In the genomic region with DNA sequence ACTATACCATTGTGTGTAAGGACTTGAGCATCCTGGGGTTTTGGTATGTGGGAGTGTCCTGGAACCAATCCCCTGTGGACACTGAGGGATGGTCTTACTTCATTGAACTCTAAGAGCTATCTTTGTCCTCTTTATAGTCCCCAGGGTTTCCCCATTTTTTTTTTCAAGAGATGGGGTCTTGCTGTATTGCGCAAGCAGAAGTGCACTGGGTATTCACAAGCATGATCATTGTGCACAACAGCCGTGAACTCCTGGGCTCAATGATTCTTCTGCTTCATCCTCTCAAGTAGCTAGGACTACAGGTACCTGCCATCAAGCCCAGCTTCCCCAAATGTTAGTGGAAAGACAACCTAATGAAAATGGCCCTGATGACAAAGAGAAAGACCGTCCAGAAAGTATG, we compare ENCODE assay signal across 20 cellular contexts. TPM values are rescaled to one million over a fixed set of nuclear protein-coding genes. Genes with fewer than 3 reads are reported as not detected.
A peak's percentile ranks its signal among the peaks of the same experiment; 100 is the strongest.
DNase-seq lines count a peak whose midpoint lies in the region; ATAC-seq, FAIRE-seq and TF ChIP-seq lines count a peak whose summit lies in the region.
"Had no signal": no experiment of that assay in that cellular context is flagged by ENCODE, and none has a peak within 500 bp of the region (broad histone marks: within the 10 kb centered on the region; RNA-seq: fewer than 3 reads in every experiment).

No MANE protein-coding gene starts in this region.

- peaks cover 0 to 28% of the 10 kb centered on the region in 2 experiments; a peak in 2 of 4 replicates for H3K79me1 ChIP-seq in IMR-90 (ENCODE audit: low read depth in 1 of 2, low read length in 2 of 2)

- H3K18ac ChIP-seq in IMR-90 (ENCODE audit: low read depth, low read length): no peak overlapping the region

- TF ChIP-seq RAD21 in IMR-90 (IDR thresholded peaks at IDR 0.05; ENCODE audit: low read length): no peak
- TF ChIP-seq RAD21 in K562 (CRISPR knock-in tag; conservative IDR thresholded peaks at IDR 0.05 in 1 of 2, IDR thresholded peaks at IDR 0.05 in 1 of 2): no peak

- CTCF ChIA-PET in IMR-90 (lab: Yijun Ruan, JAX) (no interaction called here), K562 (lab: Yijun Ruan, JAX; ENCODE audit: low intra/inter-chr PET ratio) (no interaction called here)

- no peak for TF ChIP-seq EP300 in K562 (IDR thresholded peaks at IDR 0.05; ENCODE audit: low read length)

- peak overlapping the region in 2 of 3 experiments; percentile 14 to 30 for H3K4me3 Mint-ChIP-seq in nephron
- H3K4me3 Mint-ChIP-seq: CD8-positive, alpha-beta T cell; H9 had no signal

- H3K4me3 ChIP-seq in BLaER1 treated with 17β-estradiol and CSF1 and Interleukin-3, amounts not matched to agents 10 nM and 100 nM: no peak overlapping the region
- H3K4me3 ChIP-seq in IMR-90 (ENCODE audit: insufficient read depth, low read depth, low read length) (no peak overlapping the region), K562 (no peak overlapping the region)
- H3K4me3 ChIP-seq: A549 had no signal

- H3K36me3 ChIP-seq in BLaER1 treated with 17β-estradiol and CSF1 and Interleukin-3, amounts not matched to agents 10 nM and 100 nM: peaks cover 0 to 6% (median 0%) of the 10 kb centered on the region in 11 experiments; a peak in 3 of 22 replicates
- H3K36me3 ChIP-seq in IMR-90 (ENCODE audit: control insufficient read depth, insufficient read depth, low read length): no peaks in the 10 kb centered on the region
- H3K36me3 ChIP-seq in K562 (ENCODE audit: control insufficient read depth, insufficient read depth, low read length): no peaks in the 10 kb centered on the region; the same call in 1 of the 3 replicates

- POLR2A ChIA-PET in IMR-90 (lab: Charles Lee; ENCODE audit: unreplicated experiment) (no interaction called here), K562 (lab: Yijun Ruan, JAX) (interaction anchor here (0.5 kb wide), 1 partner anchor 96 kb away, joined by 3 read pairs; no protein-coding TSS in a partner anchor)

- H4K20me1 ChIP-seq in BLaER1 treated with 17β-estradiol and CSF1 and Interleukin-3, amounts not matched to agents 10 nM and 100 nM: peaks cover 0 to 23% (median 12%) of the 10 kb centered on the region in 11 experiments; a peak in 13 of 22 replicates
- peaks cover 12% of the 10 kb centered on the region; the same call in 1 of the 2 replicates for H4K20me1 ChIP-seq in IMR-90 (ENCODE audit: insufficient read depth, low read length)
- H4K20me1 ChIP-seq in K562 (replicated peaks; ENCODE audit: control insufficient read depth, insufficient read depth, low read length): 0 out of 2 replicates have a peak, but pooled peaks cover 4% of the 10 kb centered on the region

- no peak for FAIRE-seq in K562 (lab: Jason Lieb, UNC)
- FAIRE-seq: A549, G401.6, GM12892, GM19239 had no signal

- TF ChIP-seq CTCF in IMR-90 (conservative IDR thresholded peaks at IDR 0.05; ENCODE audit: low read depth, low read length): no peak
- TF ChIP-seq CTCF in K562 (IDR thresholded peaks at IDR 0.05 in 2 of 3, conservative IDR thresholded peaks at IDR 0.05 in 1 of 3; ENCODE audit: insufficient read depth in 2 of 3, low read depth in 1 of 3, low read length in 3 of 3): no peak
- TF ChIP-seq CTCF in nephron (IDR thresholded peaks at IDR 0.05; ENCODE audit: unreplicated experiment in 3 of 3): no peak

- no peak overlapping the region for H4K5ac ChIP-seq in IMR-90 (ENCODE audit: low read depth, low read length)

- no peak overlapping the region for H2BK20ac ChIP-seq in IMR-90 (ENCODE audit: low read depth, low read length)

- no peaks in the 10 kb centered on the region for H3K27me3 ChIP-seq in BLaER1 treated with 17β-estradiol and CSF1 and Interleukin-3, amounts not matched to agents 10 nM and 100 nM
- H3K27me3 ChIP-seq in IMR-90 (ENCODE audit: control insufficient read depth, insufficient read depth, low read length) (no peaks in the 10 kb centered on the region), K562 (ENCODE audit: control insufficient read depth in 2 of 2, insufficient read depth in 2 of 2, low read length in 2 of 2) (no peaks in the 10 kb centered on the region)

- peak overlapping the region in 6 of 11 experiments; percentile 16 to 41 (median 32); a peak in 6 of 22 replicates for H3K4me2 ChIP-seq in BLaER1 treated with 17β-estradiol and CSF1 and Interleukin-3, amounts not matched to agents 10 nM and 100 nM
- H3K4me2 ChIP-seq in IMR-90 (ENCODE audit: low read depth, low read length): no peak overlapping the region
- H3K4me2 ChIP-seq in K562 (ENCODE audit: insufficient read depth, low read length): no peak overlapping the region
- H3K4me2 ChIP-seq: A549 had no signal

- no peak overlapping the region for H2BK5ac ChIP-seq in IMR-90 (ENCODE audit: low read depth, low read length, poor library complexity, severe bottlenecking)

- no peaks in the 10 kb centered on the region for H3K9me1 ChIP-seq in IMR-90 (ENCODE audit: insufficient read depth, low read length)
- no peaks in the 10 kb centered on the region for H3K9me1 ChIP-seq in K562 (ENCODE audit: control insufficient read depth, insufficient read depth, low read length)

- no peak overlapping the region for H4K91ac ChIP-seq in IMR-90 (ENCODE audit: insufficient read depth, low read depth, low read length)

- no peaks in the 10 kb centered on the region for H3K9me3 Mint-ChIP-seq in nephron
- H3K9me3 Mint-ChIP-seq: CD4-positive, CD25-positive, alpha-beta regulatory T cell; CD8-positive, alpha-beta T cell; H9 had no signal

- dilution Hi-C loops in IMR-90 (cut with HindIII; ENCODE audit: low sequenced_read_pairs, unreplicated experiment): no loop called here

- WGBS in IMR-90 (ENCODE audit: extremely low coverage in 2 of 2, insufficient read length in 1 of 2), 2 experiments: 100% methylated on average over 1 of the region's 3 CpGs; no CpG with 5 or more reads in 1 of the 2 experiments
- WGBS in K562 (ENCODE audit: insufficient coverage, low coverage, missing lambda C conversion rate): 81% methylated on average over 3 of the region's 3 CpGs

- H3K14ac ChIP-seq in IMR-90 (replicated peaks; ENCODE audit: low read depth, low read length): no peak overlapping the region

- no peak overlapping the region for H3K27ac Mint-ChIP-seq in nephron
- H3K27ac Mint-ChIP-seq: CD4-positive, CD25-positive, alpha-beta regulatory T cell; CD8-positive, alpha-beta T cell; H9 had no signal

- H3K27ac ChIP-seq in BLaER1 treated with 17β-estradiol and CSF1 and Interleukin-3, amounts not matched to agents 10 nM and 100 nM: no peak overlapping the region
- no peak overlapping the region for H3K27ac ChIP-seq in IMR-90 (ENCODE audit: insufficient read depth, low read length)
- H3K27ac ChIP-seq in K562 (ENCODE audit: extremely low read depth, low read depth, low read length): no peak overlapping the region
- H3K27ac ChIP-seq: A549, C4-2B had no signal

- peaks cover 25 to 41% (median 34%) of the 10 kb centered on the region in 10 experiments for H3K4me1 ChIP-seq in BLaER1 treated with 17β-estradiol and CSF1 and Interleukin-3, amounts not matched to agents 10 nM and 100 nM
- H3K4me1 ChIP-seq in IMR-90 (ENCODE audit: control insufficient read depth, insufficient read depth, low read length): peaks cover 9% of the 10 kb centered on the region
- H3K4me1 ChIP-seq in K562 (replicated peaks in 1 of 2; ENCODE audit: control insufficient read depth in 2 of 2, insufficient read depth in 2 of 2, low read length in 2 of 2): peaks cover 7 to 20% of the 10 kb centered on the region in 2 experiments; a peak in 3 of 5 replicates

- no peak overlapping the region for H3K4ac ChIP-seq in IMR-90 (ENCODE audit: low read depth, low read length)

- H2AK9ac ChIP-seq in IMR-90 (replicated peaks; ENCODE audit: low read depth, low read length, poor library complexity): no peak overlapping the region

- peaks cover 18% of the 10 kb centered on the region for H3K4me1 Mint-ChIP-seq in nephron

- in situ Hi-C loops in IMR-90 (cut with MboI; ENCODE audit: low sequenced_read_pairs): no loop called here
- in situ Hi-C loops in K562 (cut with MboI): no loop called here

- no peaks in the 10 kb centered on the region for H3K27me3 Mint-ChIP-seq in nephron (ENCODE audit: low read depth)
- H3K27me3 Mint-ChIP-seq: CD4-positive, CD25-positive, alpha-beta regulatory T cell had no signal

- no peak overlapping the region for H4K8ac ChIP-seq in IMR-90 (ENCODE audit: low read depth in 2 of 2, low read length in 2 of 2)

- no peak overlapping the region for H2AK5ac ChIP-seq in IMR-90 (ENCODE audit: low read depth, low read length)

- H3K36me3 Mint-ChIP-seq in nephron (ENCODE audit: low read depth): no peaks in the 10 kb centered on the region
- H3K36me3 Mint-ChIP-seq: CD4-positive, CD25-positive, alpha-beta regulatory T cell had no signal

- no peaks in the 10 kb centered on the region for H3K9me3 ChIP-seq in BLaER1 treated with 17β-estradiol and CSF1 and Interleukin-3, amounts not matched to agents 10 nM and 100 nM (replicated peaks in 1 of 11)
- H3K9me3 ChIP-seq in IMR-90 (ENCODE audit: control insufficient read depth, insufficient read depth, low read length) (no peaks in the 10 kb centered on the region), K562 (replicated peaks; ENCODE audit: control insufficient read depth, insufficient read depth, low read depth, low read length) (no peaks in the 10 kb centered on the region)
- H3K9me3 ChIP-seq: A549, Caco-2 had no signal

- DNase-seq in IMR-90 (no peak), K562 (ENCODE audit: extremely low read depth in 1 of 4, low spot score in 3 of 4) (no peak), iPS-NIHi7 (ENCODE audit: extremely low spot score) (no peak), anterior cingulate cortex (lab: John Stamatoyannopoulos, UW) (no peak)
- DNase-seq: 8988T; Caco-2; CD4-positive, CD25-positive, alpha-beta regulatory T cell; CD8-positive, alpha-beta T cell; DMS153; DND-41; H9 had no signal

- no peak overlapping the region for H2AFZ ChIP-seq in IMR-90 (replicated peaks; ENCODE audit: low read length, poor library complexity)
- H2AFZ ChIP-seq in K562 (ENCODE audit: low read depth, low read length): no peak overlapping the region

- H2BK15ac ChIP-seq in IMR-90 (ENCODE audit: low read depth, low read length): no peak overlapping the region

- no peak overlapping the region for H3K23ac ChIP-seq in IMR-90 (ENCODE audit: low read depth, low read length)

- no peak for ATAC-seq in IMR-90 (ENCODE audit: low read depth)
- ATAC-seq in K562: no peak
- ATAC-seq in GM21825 (IDR thresholded peaks at IDR 0.05; ENCODE audit: unreplicated experiment): no peak
- ATAC-seq: A549; CD8-positive, alpha-beta T cell; HCT116 had no signal

- H3K56ac ChIP-seq in IMR-90 (ENCODE audit: extremely low read depth, insufficient read depth, low read length): no peak overlapping the region

- H3K9ac ChIP-seq in BLaER1 treated with 17β-estradiol and CSF1 and Interleukin-3, amounts not matched to agents 10 nM and 100 nM: no peak overlapping the region
- H3K9ac ChIP-seq in IMR-90 (ENCODE audit: low read depth, low read length) (no peak overlapping the region), K562 (ENCODE audit: insufficient read depth in 1 of 2, low read depth in 2 of 2, low read length in 2 of 2) (no peak overlapping the region)

- intact Hi-C loops in IMR-90 (cut with micrococcal nuclease) (loop anchor here (10.0 kb wide), 1 partner anchor 501 kb away; no protein-coding TSS in a partner anchor), K562 (cut with micrococcal nuclease) (no loop called here)

- no peak overlapping the region for H2BK120ac ChIP-seq in IMR-90 (ENCODE audit: low read depth, low read length)

- BruUV-seq in IMR-90 (replicated peaks; lab: Mats Ljungman, UMichigan) (no TSS peak), K562 (replicated peaks; lab: Mats Ljungman, UMichigan) (no TSS peak)

- H3K79me2 ChIP-seq in K562 (ENCODE audit: control insufficient read depth, insufficient read depth, low read length): peaks cover 38% of the 10 kb centered on the region

- TF ChIP-seq POLR2A in IMR-90 (IDR thresholded peaks at IDR 0.05; ENCODE audit: low read depth, low read length): no peak
- TF ChIP-seq POLR2A in K562 (conservative IDR thresholded peaks at IDR 0.05): no peak

RNA-seq across cellular contexts. Expression of a gene that starts 2.2 kb away (rescaled TPM):
- total RNA-seq in IMR-90 (2012; rRNA removed) (104 and 155 TPM in 2 replicates), K562 (2014; rRNA removed) (26.6 and 27.9 TPM in 2 replicates), K562 (2014; rRNA removed; fragmentation: Illumina TruSeq; extraction: Trizol) (56.1 and 57.4 TPM in 2 replicates), K562 (2015; rRNA removed; fragmentation: Illumina TruSeq; extraction: Trizol) (45.9 and 47.4 TPM in 2 replicates), K562 (2021) (41.2 and 44.0 TPM in 2 replicates)
- polyA plus RNA-seq in IMR-90 (2012; rRNA removed) (22.4 and 25.8 TPM in 2 replicates), K562 (2011; rRNA removed) (26.6 and 41.0 TPM in 2 replicates), K562 (2014; fragmentation: Illumina TruSeq; extraction: Trizol) (31.3 and 33.9 TPM in 2 replicates), K562 (2014; fragmentation: Nextera tagmentation; extraction: Ambion mirVana) (10 to 100 TPM; 16.1 to 18.2 TPM), K562 (2014; rRNA removed) (14.5 and 16.8 TPM in 2 replicates)
- polyA plus RNA-seq in IMR-90 (2012; cell fraction: cytosol; rRNA removed): 4.5 and 5.9 TPM in 2 replicates
- 6.1 and 32.5 TPM in 2 replicates for polyA plus RNA-seq in IMR-90 (2012; cell fraction: nucleus; rRNA removed; ENCODE audit: low replicate concordance)
- total RNA-seq in K562 (2011; cell fraction: chromatin; rRNA removed; ENCODE audit: low replicate concordance): 27.9 and 124 TPM in 2 replicates
- total RNA-seq in K562 (2011; cell fraction: nucleolus; rRNA removed): 13.8 and 19.2 TPM in 2 replicates
- total RNA-seq in K562 (2011; cell fraction: nucleoplasm; rRNA removed): 26.6 and 30.3 TPM in 2 replicates
- 11.5 and 14.9 TPM in 2 replicates for polyA plus RNA-seq in K562 (2011; cell fraction: cytosol; rRNA removed)
- polyA plus RNA-seq in K562 (2011; cell fraction: nucleus; rRNA removed): 14.7 and 20.5 TPM in 2 replicates
- 17.8 and 19.0 TPM in 2 replicates for polyA plus RNA-seq in K562 (2012)
- 109 and 121 TPM in 2 replicates for polyA minus RNA-seq in K562 (2011; rRNA and poly(A)+ RNA removed)
- 31.6 and 35.3 TPM in 2 replicates for polyA minus RNA-seq in K562 (2011; cell fraction: cytosol; rRNA and poly(A)+ RNA removed)
- 62.3 and 104 TPM in 2 replicates for polyA minus RNA-seq in K562 (2011; cell fraction: nucleus; rRNA and poly(A)+ RNA removed)

Comparison
In these comparisons a context has a peak if more than half of its experiments do, and no peak if none do; other contexts are left out.
1. H3K4me2 ChIP-seq: peak in BLaER1 treated with 17β-estradiol and CSF1 and Interleukin-3, amounts not matched to agents 10 nM and 100 nM (6 of 11); none in IMR-90 (single experiment) and K562 (single experiment).